17 cellular contexts compared by ENCODE assay signal in genomic region chr3:12918231-12918630, GRCh38.
A peak's percentile ranks its signal among the peaks of the same experiment; 100 is the strongest.
DNase-seq lines count a peak whose midpoint lies in the region; ATAC-seq, FAIRE-seq and TF ChIP-seq lines count a peak whose summit lies in the region.
"Had no signal": no experiment of that assay in that cellular context is flagged by ENCODE, and none has a peak within 500 bp of the region (broad histone marks: within the 10 kb centered on the region; RNA-seq: fewer than 3 reads in every experiment).

No MANE protein-coding gene starts in this region.

- no peaks in the 10 kb centered on the region for H3K9me3 ChIP-seq in BLaER1
- no peaks in the 10 kb centered on the region for H3K9me3 ChIP-seq in naive thymus-derived CD4-positive, alpha-beta T cell (ENCODE audit: control insufficient read depth in 2 of 3, low read length in 3 of 3)

- no peak overlapping the region for H3K9ac ChIP-seq in BLaER1

- peaks cover 100% of the 10 kb centered on the region for H3K4me1 ChIP-seq in BLaER1
- peaks cover 12 to 24% of the 10 kb centered on the region in 2 donors for H3K4me1 ChIP-seq in naive thymus-derived CD4-positive, alpha-beta T cell (ENCODE audit: control insufficient read depth in 2 of 2, insufficient read depth in 2 of 2, low read length in 2 of 2)

- no peak overlapping the region for H3K27ac ChIP-seq in BLaER1
- H3K27ac ChIP-seq in naive thymus-derived CD4-positive, alpha-beta T cell (ENCODE audit: low read depth, low read length), result peak overlapping the region; percentile 31
- H3K27ac ChIP-seq: C4-2B, HL-60 had no signal

- H3K27me3 ChIP-seq in BLaER1, result no peaks in the 10 kb centered on the region
- no peaks in the 10 kb centered on the region for H3K27me3 ChIP-seq in bronchial epithelial cell (ENCODE audit: control insufficient read depth, insufficient read depth, low read length)
- H3K27me3 ChIP-seq in naive thymus-derived CD4-positive, alpha-beta T cell (ENCODE audit: control insufficient read depth in 2 of 2, insufficient read depth in 2 of 2, low read length in 2 of 2), result no peaks in the 10 kb centered on the region

- H3K9me3 Mint-ChIP-seq in HFFc6, result no peaks in the 10 kb centered on the region
- H3K9me3 Mint-ChIP-seq in naive thymus-derived CD4-positive, alpha-beta T cell, result no peaks in the 10 kb centered on the region
- H3K9me3 Mint-ChIP-seq: CD4-positive, alpha-beta memory T cell; H9 had no signal

- no peaks in the 10 kb centered on the region; the same call in 1 of the 2 replicates for H3K4me1 Mint-ChIP-seq in HFFc6 (ENCODE audit: low read depth)
- H3K4me1 Mint-ChIP-seq in naive thymus-derived CD4-positive, alpha-beta T cell, result peaks cover 17 to 30% (median 24%) of the 10 kb centered on the region in 7 donors
- H3K4me1 Mint-ChIP-seq: H9 had no signal

- TF ChIP-seq CTCF in HFFc6 (IDR thresholded peaks at IDR 0.05) (no peak), bronchial epithelial cell (IDR thresholded peaks at IDR 0.05; ENCODE audit: insufficient read depth, low read length, severe bottlenecking) (no peak)

- POLR2A ChIA-PET in naive thymus-derived CD4-positive, alpha-beta T cell (lab: Charles Lee), result interaction anchor here (0.6 kb wide), 1 partner anchor 18 kb away, joined by 3 read pairs; no protein-coding TSS in a partner anchor

- intact Hi-C loops in naive thymus-derived CD4-positive, alpha-beta T cell (cut with micrococcal nuclease), result loop anchor here in 1 of 2 donors (5.0 kb wide), 1 partner anchor 64 kb away; no protein-coding TSS in a partner anchor
- intact Hi-C loops in posterior vena cava (cut with DNase I), result no loop called here

- H3K27me3 Mint-ChIP-seq in HFFc6 (ENCODE audit: insufficient read depth), result no peaks in the 10 kb centered on the region
- no peaks in the 10 kb centered on the region for H3K27me3 Mint-ChIP-seq in naive thymus-derived CD4-positive, alpha-beta T cell
- H3K27me3 Mint-ChIP-seq: CD4-positive, alpha-beta memory T cell had no signal

- DNase-seq in HFFc6 (peak; percentile 31), bronchial epithelial cell (ENCODE audit: low read depth) (peak; percentile 52), SW480 (ENCODE audit: low spot score) (no peak), posterior vena cava (ENCODE audit: low spot score) (no peak), HuH-7 (ENCODE audit: low spot score) (no peak)
- no peak for DNase-seq in naive thymus-derived CD4-positive, alpha-beta T cell
- DNase-seq: ACHN; CD4-positive, alpha-beta memory T cell; DMS79; GOT3; H9; IMR-90 had no signal

- CTCF ChIA-PET in naive thymus-derived CD4-positive, alpha-beta T cell (lab: Charles Lee), result no interaction called here

- ATAC-seq in naive thymus-derived CD4-positive, alpha-beta T cell, result no peak
- ATAC-seq: GM12878 had no signal

- H3K36me3 ChIP-seq in BLaER1 (peaks cover 89% of the 10 kb centered on the region), bronchial epithelial cell (ENCODE audit: control insufficient read depth, insufficient read depth, low read length) (peaks cover 3% of the 10 kb centered on the region)
- H3K36me3 ChIP-seq in naive thymus-derived CD4-positive, alpha-beta T cell (ENCODE audit: control insufficient read depth in 2 of 3, insufficient read depth in 3 of 3, low read length in 3 of 3), result peaks cover 0 to 96% (median 19%) of the 10 kb centered on the region in 3 experiments

- peaks cover 100% of the 10 kb centered on the region for H4K20me1 ChIP-seq in BLaER1

- H3K4me3 ChIP-seq in BLaER1, result no peak overlapping the region
- H3K4me3 ChIP-seq in bronchial epithelial cell (ENCODE audit: low read depth, low read length), result no peak overlapping the region
- H3K4me3 ChIP-seq in naive thymus-derived CD4-positive, alpha-beta T cell (ENCODE audit: low read length), result no peak overlapping the region
- H3K4me3 ChIP-seq: GM12878 had no signal

- no peak overlapping the region for H3K27ac Mint-ChIP-seq in HFFc6
- H3K27ac Mint-ChIP-seq in naive thymus-derived CD4-positive, alpha-beta T cell, result peak overlapping the region in 3 of 9 donors; percentile 74 to 76 (median 75)
- H3K27ac Mint-ChIP-seq: H9 had no signal

- no peaks in the 10 kb centered on the region for H3K36me3 Mint-ChIP-seq in HFFc6 (ENCODE audit: low read depth)
- peaks cover 0 to 13% (median 6%) of the 10 kb centered on the region in 5 donors for H3K36me3 Mint-ChIP-seq in naive thymus-derived CD4-positive, alpha-beta T cell

- FAIRE-seq in bronchial epithelial cell (lab: Jason Lieb, UNC), result peak; percentile 28
- FAIRE-seq: GM12878, GM18507 had no signal

- H3K4me3 Mint-ChIP-seq in HFFc6, result no peak overlapping the region
- H3K4me3 Mint-ChIP-seq in naive thymus-derived CD4-positive, alpha-beta T cell, result no peak overlapping the region
- H3K4me3 Mint-ChIP-seq: H9 had no signal

- peak overlapping the region; percentile 96 for H3K4me2 ChIP-seq in BLaER1

Comparison
In these comparisons a context has a peak if more than half of its experiments do, and no peak if none do; other contexts are left out.
1. DNase-seq: peak in HFFc6 (single experiment) and bronchial epithelial cell (single experiment); none in naive thymus-derived CD4-positive, alpha-beta T cell (0 of 9), SW480 (single experiment), posterior vena cava (single experiment) and HuH-7 (single experiment).